ENCODE assay signal across 14 cellular contexts in genomic region chr10:91683976-91684375, GRCh38. TPM values are rescaled to one million over a fixed set of nuclear protein-coding genes. Genes with fewer than 3 reads are reported as not detected.
DNase-seq lines count a peak whose midpoint lies in the region; ATAC-seq and TF ChIP-seq lines count a peak whose summit lies in the region.
"Had no signal": no experiment of that assay in that cellular context is flagged by ENCODE, and none has a peak within 500 bp of the region (broad histone marks: within the 10 kb centered on the region; RNA-seq: fewer than 3 reads in every experiment).

No MANE protein-coding gene starts in this region.

- peaks cover 0 to 18% (median 15%) of the 10 kb centered on the region in 4 donors for H3K4me1 ChIP-seq in esophagus muscularis mucosa
- H3K4me1 ChIP-seq: Caco-2 had no signal

- CTCF ChIA-PET in RWPE1 (lab: Yijun Ruan, JAX): interaction anchor here (0.7 kb wide), 1 partner anchor 30 kb away, joined by 3 read pairs; no protein-coding TSS in a partner anchor

- no peak for TF ChIP-seq CTCF in RWPE1 (conservative IDR thresholded peaks at IDR 0.05; ENCODE audit: low read depth)
- no peak for TF ChIP-seq CTCF in esophagus muscularis mucosa (IDR thresholded peaks at IDR 0.05)
- no peak for TF ChIP-seq CTCF in omental fat pad (IDR thresholded peaks at IDR 0.05)

- no peaks in the 10 kb centered on the region for H3K9me3 ChIP-seq in esophagus muscularis mucosa
- H3K9me3 ChIP-seq: Caco-2 had no signal

- no peak for TF ChIP-seq EP300 in esophagus muscularis mucosa (IDR thresholded peaks at IDR 0.05)

- POLR2A ChIA-PET in RWPE1 (lab: Yijun Ruan, JAX; ENCODE audit: low non-redundant PET): no interaction called here

- H3K27ac ChIP-seq in RWPE1 (no peak overlapping the region), esophagus muscularis mucosa (replicated peaks in 1 of 4) (peak overlapping the region in 1 of 4 donors; percentile 15)

- intact Hi-C loops in esophagus muscularis mucosa (cut with DNase I): no loop called here
- intact Hi-C loops in cardiac septum (cut with DNase I): no loop called here

- peak; percentile 97 for DNase-seq in ELR (ENCODE audit: low read depth)
- peak; percentile 86 for DNase-seq in RWPE1 (ENCODE audit: low spot score)
- peak; percentile 55 for DNase-seq in esophagus muscularis mucosa (ENCODE audit: extremely low spot score)
- DNase-seq in omental fat pad (ENCODE audit: low spot score): no peak
- no peak for DNase-seq in C1 segment of cervical spinal cord (lab: John Stamatoyannopoulos, UW)
- no peak for DNase-seq in cardiac septum (ENCODE audit: low spot score)
- no peak for DNase-seq in NK-92 treated with Interleukin-12 subunit alpha and Interleukin-12 subunit beta, amount 100 ng/mL, for 24 hours (lab: John Stamatoyannopoulos, UW)
- DNase-seq: activated gamma-delta T cell; Caco-2; cortex of kidney; SHP77 treated with DMSO at 0.1 percent for 48 hours; stimulated activated CD4-positive, alpha-beta T cell treated with anti-CD3 and anti-CD28 coated beads, Interleukin-15, amount 100 ng/mL, for 24 hours; stimulated activated naive B cell treated with anti-CD40 and anti-IgM and Interleukin-4, amounts not matched to agents 10 μg/mL and 1 μg/mL and 100 μg/mL, for 72 hours had no signal

- H3K4me3 ChIP-seq in esophagus muscularis mucosa: no peak overlapping the region

- no peaks in the 10 kb centered on the region for H3K36me3 ChIP-seq in esophagus muscularis mucosa

- H3K27me3 ChIP-seq in esophagus muscularis mucosa: no peaks in the 10 kb centered on the region

- 16% methylated on average over 5 of the region's 5 CpGs for WGBS in esophagus muscularis mucosa

- ATAC-seq in omental fat pad (ENCODE audit: low FRiP score): peak; percentile 83
- ATAC-seq in GM21390 (IDR thresholded peaks at IDR 0.05; ENCODE audit: unreplicated experiment): no peak
- ATAC-seq: stimulated activated naive B cell treated with anti-CD40 and anti-IgM and Interleukin-4, amounts not matched to agents 10 μg/mL and 1 μg/mL and 100 μg/mL, for 72 hours had no signal

- TF ChIP-seq POLR2A in esophagus muscularis mucosa (IDR thresholded peaks at IDR 0.05; ENCODE audit: low read depth): no peak

RNA-seq across cellular contexts. Expression of gene PPP1R3C, which starts 51.1 kb away (rescaled TPM):
- total RNA-seq in esophagus muscularis mucosa: 100 to 1,000 TPM in 1 of 4 donors, 10 to 100 TPM in 3; 46.7 to 111 (median 87.8) TPM
- 1 to 10 TPM; 3.5 to 6.8 (median 5.9) TPM for total RNA-seq in omental fat pad
- 212 TPM for total RNA-seq in cardiac septum
- total RNA-seq: Caco-2 had no signal

Comparison
In these comparisons a context has a peak if more than half of its experiments do, and no peak if none do; other contexts are left out.
1. DNase-seq: peak in ELR (single experiment), RWPE1 (single experiment) and esophagus muscularis mucosa (single experiment); none in omental fat pad (single experiment), C1 segment of cervical spinal cord (0 of 14), cardiac septum (single experiment) and NK-92 treated with Interleukin-12 subunit alpha and Interleukin-12 subunit beta, amount 100 ng/mL, for 24 hours (single experiment).
2. RNA of gene PPP1R3C, which starts 51.1 kb away (total RNA-seq): 212 TPM in cardiac septum (single experiment) and 46.7 to 111 TPM in esophagus muscularis mucosa; 3.5 to 6.8 TPM in omental fat pad; every median in the first group is over 4 times any median in the second.